Comparison of ENCODE assay signal across 13 cellular contexts in the genomic region with DNA sequence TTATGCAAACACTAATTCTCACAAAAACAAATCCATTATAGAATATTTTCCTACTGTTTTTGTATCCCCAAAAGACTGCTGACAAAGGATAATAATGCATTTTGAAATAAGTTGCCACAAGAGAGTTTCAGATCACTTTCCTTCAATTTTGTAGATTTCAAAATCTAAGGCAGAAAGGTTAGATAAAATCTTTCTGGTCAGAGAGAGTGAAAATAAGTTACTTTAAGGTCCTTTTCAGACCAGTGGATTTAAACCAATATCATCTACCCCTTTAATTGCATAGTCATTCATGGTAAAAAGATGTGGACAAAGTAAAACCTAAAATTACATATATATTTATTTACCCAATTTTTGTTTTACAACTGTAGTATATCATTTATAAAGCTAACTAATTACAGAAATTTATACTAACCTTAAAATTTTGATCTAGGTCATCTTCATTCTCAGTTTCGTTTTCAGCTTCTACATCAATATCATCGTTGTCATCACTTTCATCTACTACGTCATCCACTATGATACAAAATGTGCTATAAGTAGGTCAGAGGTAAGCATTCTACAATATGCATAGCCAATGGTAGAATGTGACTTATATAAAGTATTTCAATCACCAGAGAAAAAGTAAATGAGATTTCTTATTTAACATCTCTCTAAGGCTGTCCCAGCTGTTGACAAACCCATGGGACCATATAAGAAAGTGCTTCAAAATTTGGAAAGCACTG.
"Had no signal": no experiment of that assay in that cellular context is flagged by ENCODE, and none has a peak within 500 bp of the region (broad histone marks: within the 10 kb centered on the region; RNA-seq: fewer than 3 reads in every experiment).

No MANE protein-coding gene starts in this region.

- H3K9me3 ChIP-seq: ascending aorta, breast epithelium, ovary had no signal

- FAIRE-seq: endometrium, keratinocyte had no signal

- H3K27ac Mint-ChIP-seq: activated CD4-positive, alpha-beta T cell treated with anti-CD3 and anti-CD28 coated beads, Interleukin-2, amount 10 ng/mL, durations not matched to agents 24 days and 14 days; activated naive CD4-positive, alpha-beta T cell treated with anti-CD3 and anti-CD28 coated beads, Interleukin-2, amount 10 ng/mL, durations not matched to agents 7 days and 5 days; type B pancreatic cell had no signal

- DNase-seq: activated CD4-positive, alpha-beta T cell treated with anti-CD3 and anti-CD28 coated beads, Interleukin-2, amount 10 ng/mL, durations not matched to agents 24 days and 14 days; activated naive CD4-positive, alpha-beta T cell treated with anti-CD3 and anti-CD28 coated beads, Interleukin-2, amount 10 ng/mL, durations not matched to agents 7 days and 5 days; dorsolateral prefrontal cortex; ovary; stimulated activated naive CD8-positive, alpha-beta T cell treated with anti-CD3 and anti-CD28 coated beads, Interleukin-15, amount 100 ng/mL, for 72 hours had no signal

- H3K27me3 Mint-ChIP-seq: activated CD4-positive, alpha-beta T cell treated with anti-CD3 and anti-CD28 coated beads, Interleukin-2, amount 10 ng/mL, durations not matched to agents 24 days and 14 days; activated naive CD4-positive, alpha-beta T cell treated with anti-CD3 and anti-CD28 coated beads, Interleukin-2, amount 10 ng/mL, durations not matched to agents 7 days and 5 days; stimulated activated naive CD8-positive, alpha-beta T cell treated with anti-CD3 and anti-CD28 coated beads, Interleukin-15, amount 100 ng/mL, for 72 hours; type B pancreatic cell had no signal

- H3K27ac ChIP-seq: ascending aorta, breast epithelium, ovary had no signal

- H3K4me3 Mint-ChIP-seq: activated CD4-positive, alpha-beta T cell treated with anti-CD3 and anti-CD28 coated beads, Interleukin-2, amount 10 ng/mL, durations not matched to agents 24 days and 14 days; activated naive CD4-positive, alpha-beta T cell treated with anti-CD3 and anti-CD28 coated beads, Interleukin-2, amount 10 ng/mL, durations not matched to agents 7 days and 5 days; stimulated activated naive CD8-positive, alpha-beta T cell treated with anti-CD3 and anti-CD28 coated beads, Interleukin-15, amount 100 ng/mL, for 72 hours; type B pancreatic cell had no signal

- H3K36me3 ChIP-seq: breast epithelium, ovary had no signal

- H3K4me1 ChIP-seq: ascending aorta, breast epithelium had no signal

- H3K4me1 Mint-ChIP-seq: activated naive CD4-positive, alpha-beta T cell treated with anti-CD3 and anti-CD28 coated beads, Interleukin-2, amount 10 ng/mL, durations not matched to agents 7 days and 5 days; stimulated activated naive CD8-positive, alpha-beta T cell treated with anti-CD3 and anti-CD28 coated beads, Interleukin-15, amount 100 ng/mL, for 72 hours had no signal

- ATAC-seq: esophagus mucosa; left lobe of liver; sciatic nerve; stimulated activated naive CD8-positive, alpha-beta T cell treated with anti-CD3 and anti-CD28 coated beads, Interleukin-15, amount 100 ng/mL, for 72 hours had no signal

- H3K9me3 Mint-ChIP-seq: activated CD4-positive, alpha-beta T cell treated with anti-CD3 and anti-CD28 coated beads, Interleukin-2, amount 10 ng/mL, durations not matched to agents 24 days and 14 days; activated naive CD4-positive, alpha-beta T cell treated with anti-CD3 and anti-CD28 coated beads, Interleukin-2, amount 10 ng/mL, durations not matched to agents 7 days and 5 days; stimulated activated naive CD8-positive, alpha-beta T cell treated with anti-CD3 and anti-CD28 coated beads, Interleukin-15, amount 100 ng/mL, for 72 hours; type B pancreatic cell had no signal

- H3K4me3 ChIP-seq: ascending aorta, breast epithelium, dorsolateral prefrontal cortex, ovary had no signal

- H3K27me3 ChIP-seq: ascending aorta, breast epithelium, dorsolateral prefrontal cortex, ovary had no signal
